26 cellular contexts compared by ENCODE assay signal in genomic region chr14:23063601-23064000, GRCh38. TPM values are rescaled to one million over a fixed set of nuclear protein-coding genes. Genes with fewer than 3 reads are reported as not detected.
DNase-seq lines count a peak whose midpoint lies in the region; FAIRE-seq and TF ChIP-seq lines count a peak whose summit lies in the region.
"Had no signal": no experiment of that assay in that cellular context is flagged by ENCODE, and none has a peak within 500 bp of the region (broad histone marks: within the 10 kb centered on the region; RNA-seq: fewer than 3 reads in every experiment).

No MANE protein-coding gene starts in this region.

- H3K9me3 Mint-ChIP-seq in IgD-negative memory B cell, result no peaks in the 10 kb centered on the region
- H3K9me3 Mint-ChIP-seq in endodermal cell, result no peaks in the 10 kb centered on the region
- H3K9me3 Mint-ChIP-seq in progenitor cell of endocrine pancreas (ENCODE audit: low read depth), result no peaks in the 10 kb centered on the region
- H3K9me3 Mint-ChIP-seq: activated CD8-positive, alpha-beta T cell treated with anti-CD3 and anti-CD28 coated beads for 36 hours; activated naive CD4-positive, alpha-beta T cell treated with anti-CD3 and anti-CD28 coated beads, Interleukin-2, amount 10 ng/mL, durations not matched to agents 7 days and 5 days; natural killer cell had no signal

- H3K4me1 ChIP-seq in endodermal cell (ENCODE audit: control insufficient read depth, insufficient read depth, low read length), result peaks cover 12% of the 10 kb centered on the region

- H3K27me3 ChIP-seq in endodermal cell (ENCODE audit: control insufficient read depth, insufficient read depth, low read length, poor library complexity, severe bottlenecking), result no peaks in the 10 kb centered on the region
- H3K27me3 ChIP-seq: BLaER1, foreskin keratinocyte, left lung, stomach, tibial nerve had no signal

- H3K4me3 ChIP-seq in endodermal cell (ENCODE audit: low read length), result no peak overlapping the region
- H3K4me3 ChIP-seq: A549, BLaER1, left lung, stomach, tibial nerve had no signal

- no peak for FAIRE-seq in RCC 7860 (lab: Jason Lieb, UNC)
- FAIRE-seq: A549 had no signal

- H3K27ac Mint-ChIP-seq in IgD-negative memory B cell, result peak overlapping the region in 2 of 3 donors; percentile 59 to 67
- peak overlapping the region; percentile 55 for H3K27ac Mint-ChIP-seq in endodermal cell
- H3K27ac Mint-ChIP-seq in progenitor cell of endocrine pancreas, result peak overlapping the region; percentile 54
- H3K27ac Mint-ChIP-seq: activated CD8-positive, alpha-beta T cell treated with anti-CD3 and anti-CD28 coated beads for 36 hours; activated naive CD4-positive, alpha-beta T cell treated with anti-CD3 and anti-CD28 coated beads, Interleukin-2, amount 10 ng/mL, durations not matched to agents 7 days and 5 days had no signal

- peaks cover under 1 to 3% (median 1%) of the 10 kb centered on the region in 3 donors for H3K4me1 Mint-ChIP-seq in IgD-negative memory B cell
- peaks cover 22% of the 10 kb centered on the region for H3K4me1 Mint-ChIP-seq in endodermal cell
- H3K4me1 Mint-ChIP-seq in progenitor cell of endocrine pancreas (ENCODE audit: low read depth), result peaks cover 6% of the 10 kb centered on the region

- H3K36me3 Mint-ChIP-seq in IgD-negative memory B cell (peaks cover 5% of the 10 kb centered on the region), endodermal cell (ENCODE audit: low read depth) (peaks cover 88% of the 10 kb centered on the region), progenitor cell of endocrine pancreas (ENCODE audit: insufficient read depth) (peaks cover 39% of the 10 kb centered on the region)

- H3K4me3 Mint-ChIP-seq in IgD-negative memory B cell, result peak overlapping the region in 1 of 4 donors; percentile 6
- no peak overlapping the region for H3K4me3 Mint-ChIP-seq in endodermal cell
- H3K4me3 Mint-ChIP-seq in progenitor cell of endocrine pancreas (ENCODE audit: low read depth), result no peak overlapping the region
- H3K4me3 Mint-ChIP-seq: activated CD8-positive, alpha-beta T cell treated with anti-CD3 and anti-CD28 coated beads for 36 hours; activated naive CD4-positive, alpha-beta T cell treated with anti-CD3 and anti-CD28 coated beads, Interleukin-2, amount 10 ng/mL, durations not matched to agents 7 days and 5 days; natural killer cell had no signal

- H3K9ac ChIP-seq in endodermal cell (ENCODE audit: extremely low read depth, low read length, poor library complexity, severe bottlenecking), result no peak overlapping the region
- H3K9ac ChIP-seq: BLaER1 had no signal

- peak; percentile 38 for DNase-seq in activated CD8-positive, alpha-beta memory T cell treated with anti-CD3 and anti-CD28 coated beads, Interleukin-2, amount 50 U/mL, for 48 hours
- DNase-seq in activated CD8-positive, alpha-beta memory T cell treated with anti-CD3 and anti-CD28 coated beads for 24 hours, result no peak
- peak; percentile 10 for DNase-seq in endodermal cell
- DNase-seq in progenitor cell of endocrine pancreas (ENCODE audit: low spot score, unreplicated experiment), result no peak
- no peak for DNase-seq in dermis blood vessel endothelial cell
- no peak for DNase-seq in RCC 7860 (ENCODE audit: low spot score)
- DNase-seq in DMS79 (lab: John Stamatoyannopoulos, UW), result no peak
- DNase-seq: activated CD8-positive, alpha-beta T cell treated with anti-CD3 and anti-CD28 coated beads for 36 hours; activated naive CD4-positive, alpha-beta T cell treated with anti-CD3 and anti-CD28 coated beads, Interleukin-2, amount 10 ng/mL, durations not matched to agents 7 days and 5 days; central memory CD4-positive, alpha-beta T cell; foreskin keratinocyte; GF-D8; left lung; midbrain; natural killer cell; NCI-H2081; NCI-H774; stomach; WERI-Rb-1 had no signal

- no peak overlapping the region for H3K27ac ChIP-seq in endodermal cell (ENCODE audit: low read depth, low read length)
- H3K27ac ChIP-seq: BLaER1, foreskin keratinocyte, left lung, stomach, tibial nerve, WERI-Rb-1 had no signal

- TF ChIP-seq CTCF in endodermal cell (conservative IDR thresholded peaks at IDR 0.05) (no peak), progenitor cell of endocrine pancreas (IDR thresholded peaks at IDR 0.05; ENCODE audit: unreplicated experiment) (no peak)

- H3K36me3 ChIP-seq in endodermal cell (ENCODE audit: control insufficient read depth, insufficient read depth, low read length), result peaks cover 95% of the 10 kb centered on the region

- 94 to 98% methylated on average over 5 of the region's 5 CpGs for WGBS in endodermal cell (ENCODE audit: insufficient coverage in 1 of 2, insufficient read length in 1 of 2), 2 experiments

- H3K9me3 ChIP-seq in endodermal cell (ENCODE audit: control insufficient read depth, low read length), result no peaks in the 10 kb centered on the region
- H3K9me3 ChIP-seq: A549, BLaER1, left lung, stomach, tibial nerve had no signal

- no peaks in the 10 kb centered on the region for H3K27me3 Mint-ChIP-seq in IgD-negative memory B cell
- H3K27me3 Mint-ChIP-seq in endodermal cell (ENCODE audit: insufficient read depth), result no peaks in the 10 kb centered on the region
- H3K27me3 Mint-ChIP-seq in progenitor cell of endocrine pancreas, result no peaks in the 10 kb centered on the region
- H3K27me3 Mint-ChIP-seq: activated CD8-positive, alpha-beta T cell treated with anti-CD3 and anti-CD28 coated beads for 36 hours; activated naive CD4-positive, alpha-beta T cell treated with anti-CD3 and anti-CD28 coated beads, Interleukin-2, amount 10 ng/mL, durations not matched to agents 7 days and 5 days had no signal

RNA-seq across cellular contexts. Expression of gene CDH24, which starts 6.3 kb away (rescaled TPM):
- 0.09 TPM for polyA plus RNA-seq in IgD-negative memory B cell
- total RNA-seq in endodermal cell, result 10 to 100 TPM; 16.9 to 17.2 TPM
- 37.1 TPM for polyA plus RNA-seq in endodermal cell (2013, experiment 1 of 2)
- polyA plus RNA-seq in endodermal cell (2013, experiment 2 of 2), result 32.0 TPM
- 23.7 and 25.1 TPM in 2 replicates for total RNA-seq in progenitor cell of endocrine pancreas
- 7.5 and 16.3 TPM in 2 replicates for total RNA-seq in dermis blood vessel endothelial cell

RNA-seq across cellular contexts. Expression of gene PSMB11, which starts 21.6 kb away (rescaled TPM):
- polyA plus RNA-seq in IgD-negative memory B cell, result not detected
- total RNA-seq in endodermal cell (not detected), progenitor cell of endocrine pancreas (not detected in 2 replicates), dermis blood vessel endothelial cell (not detected in 2 replicates)
- not detected for polyA plus RNA-seq in endodermal cell (2013, experiment 1 of 2)
- not detected for polyA plus RNA-seq in endodermal cell (2013, experiment 2 of 2)
- total RNA-seq: activated CD8-positive, alpha-beta T cell treated with anti-CD3 and anti-CD28 coated beads for 36 hours; foreskin keratinocyte; left lung; M059J; natural killer cell; sciatic nerve; stomach; tibial nerve had no signal
- polyA plus RNA-seq: A549, esophagus, foreskin keratinocyte, stomach had no signal

RNA-seq across cellular contexts. Expression of gene PSMB5, which starts 28.9 kb away (rescaled TPM):
- 28.0 TPM for polyA plus RNA-seq in IgD-negative memory B cell
- total RNA-seq in endodermal cell (100 to 1,000 TPM; 227 to 257 TPM), progenitor cell of endocrine pancreas (156 and 165 TPM in 2 replicates), dermis blood vessel endothelial cell (271 and 319 TPM in 2 replicates)
- 176 TPM for polyA plus RNA-seq in endodermal cell (2013, experiment 1 of 2)
- polyA plus RNA-seq in endodermal cell (2013, experiment 2 of 2), result 169 TPM

RNA-seq across cellular contexts. Expression of gene ACIN1, which starts 31.3 kb away (rescaled TPM):
- 18.8 TPM for polyA plus RNA-seq in IgD-negative memory B cell
- total RNA-seq in endodermal cell (100 to 1,000 TPM; 314 to 367 TPM), progenitor cell of endocrine pancreas (439 and 458 TPM in 2 replicates), dermis blood vessel endothelial cell (65.2 and 76.2 TPM in 2 replicates)
- 253 TPM for polyA plus RNA-seq in endodermal cell (2013, experiment 1 of 2)
- polyA plus RNA-seq in endodermal cell (2013, experiment 2 of 2), result 214 TPM

RNA-seq across cellular contexts. Expression of gene C14orf119, which starts 31.7 kb away (rescaled TPM):
- 68.7 TPM for polyA plus RNA-seq in IgD-negative memory B cell
- total RNA-seq in endodermal cell (10 to 100 TPM; 76.7 to 82.9 TPM), progenitor cell of endocrine pancreas (42.2 and 45.8 TPM in 2 replicates), dermis blood vessel endothelial cell (43.0 and 52.2 TPM in 2 replicates)
- 61.4 TPM for polyA plus RNA-seq in endodermal cell (2013, experiment 1 of 2)
- polyA plus RNA-seq in endodermal cell (2013, experiment 2 of 2), result 63.7 TPM

Comparison
In these comparisons a context has a peak if more than half of its experiments do, and no peak if none do; other contexts are left out.
1. DNase-seq: peak in activated CD8-positive, alpha-beta memory T cell treated with anti-CD3 and anti-CD28 coated beads, Interleukin-2, amount 50 U/mL, for 48 hours (single experiment) and endodermal cell (single experiment); none in activated CD8-positive, alpha-beta memory T cell treated with anti-CD3 and anti-CD28 coated beads for 24 hours (single experiment), progenitor cell of endocrine pancreas (single experiment), dermis blood vessel endothelial cell (single experiment), RCC 7860 (single experiment) and DMS79 (single experiment).
2. Peak in every context shown above with its lines, with median percentiles within 50 percentile points of each other: H3K27ac Mint-ChIP-seq.